In the genomic region with DNA sequence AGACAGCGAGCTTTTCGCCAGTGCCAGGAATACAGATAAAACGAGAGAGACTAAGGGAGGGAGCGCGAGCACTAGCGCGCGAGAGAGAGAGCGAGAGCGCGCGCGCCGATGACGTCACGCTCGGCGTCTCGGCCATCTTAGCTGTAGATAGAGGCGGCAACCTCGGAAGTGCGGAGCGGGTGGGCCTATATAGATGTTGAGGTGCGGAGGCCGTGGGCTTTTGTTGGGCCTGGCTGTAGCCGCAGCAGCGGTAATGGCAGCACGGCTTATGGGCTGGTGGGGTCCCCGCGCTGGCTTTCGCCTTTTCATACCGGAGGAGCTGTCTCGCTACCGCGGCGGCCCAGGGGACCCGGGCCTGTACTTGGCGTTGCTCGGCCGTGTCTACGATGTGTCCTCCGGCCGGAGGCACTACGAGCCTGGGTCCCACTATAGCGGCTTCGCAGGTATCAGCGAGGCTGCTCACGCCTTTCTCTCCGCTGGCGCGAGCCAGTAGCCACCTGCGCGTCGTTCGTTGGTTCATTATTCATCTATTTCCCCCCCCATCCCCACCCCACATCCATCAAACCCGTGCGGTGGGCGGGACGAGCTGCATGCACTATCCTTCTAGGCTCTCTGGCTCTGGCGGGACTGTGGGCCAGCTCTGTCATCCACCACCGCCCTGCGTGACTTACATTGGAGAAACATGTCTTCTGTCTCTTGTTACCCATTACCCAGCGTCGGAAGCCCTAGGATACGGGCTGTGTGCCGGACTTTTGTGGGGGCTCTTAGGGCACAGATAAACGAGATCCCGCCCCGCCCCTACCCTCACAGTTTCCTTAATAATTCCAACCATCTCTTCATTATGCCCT, we compare ENCODE assay signal across 1 cellular context.
TF ChIP-seq lines count a peak whose summit lies in the region.

No MANE protein-coding gene starts in this region.

TF ChIP-seq in HepG2, 621 proteins besides CTCF, POLR2A, EP300 and RAD21 (continued from another document and continues in another):
- TF ChIP-seq, protein P1, sequence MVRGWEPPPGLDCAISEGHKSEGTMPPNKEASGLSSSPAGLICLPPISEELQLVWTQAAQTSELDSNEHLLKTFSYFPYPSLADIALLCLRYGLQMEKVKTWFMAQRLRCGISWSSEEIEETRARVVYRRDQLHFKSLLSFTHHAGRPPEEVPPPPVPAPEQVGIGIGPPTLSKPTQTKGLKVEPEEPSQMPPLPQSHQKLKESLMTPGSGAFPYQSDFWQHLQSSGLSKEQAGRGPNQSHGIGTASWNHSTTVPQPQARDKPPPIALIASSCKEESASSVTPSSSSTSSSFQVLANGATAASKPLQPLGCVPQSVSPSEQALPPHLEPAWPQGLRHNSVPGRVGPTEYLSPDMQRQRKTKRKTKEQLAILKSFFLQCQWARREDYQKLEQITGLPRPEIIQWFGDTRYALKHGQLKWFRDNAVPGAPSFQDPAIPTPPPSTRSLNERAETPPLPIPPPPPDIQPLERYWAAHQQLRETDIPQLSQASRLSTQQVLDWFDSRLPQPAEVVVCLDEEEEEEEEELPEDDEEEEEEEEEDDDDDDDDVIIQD (CRISPR knock-in tag; IDR thresholded peaks at IDR 0.05; ENCODE audit: low read depth): no peak
- TF ChIP-seq SETDB1 (CRISPR knock-in tag; IDR thresholded peaks at IDR 0.05; ENCODE audit: borderline replicate concordance) (no peak), JDP2 (CRISPR knock-in tag; IDR thresholded peaks at IDR 0.05; ENCODE audit: borderline replicate concordance) (no peak), ZNF256 (CRISPR knock-in tag; conservative IDR thresholded peaks at IDR 0.05) (no peak), DMAP1 (CRISPR knock-in tag; IDR thresholded peaks at IDR 0.05) (peak; percentile 58), CCAR2 (optimal IDR thresholded peaks at IDR 0.05; ENCODE audit: low read depth, low read length) (no peak), PHF8 (CRISPR knock-in tag; IDR thresholded peaks at IDR 0.05) (peak; percentile 94), THAP11 (CRISPR knock-in tag; IDR thresholded peaks at IDR 0.05) (no peak), DNMT1 (CRISPR knock-in tag; IDR thresholded peaks at IDR 0.05) (no peak), PHB2 (IDR thresholded peaks at IDR 0.05; ENCODE audit: partially characterized antibody) (no peak), NCOA5 (CRISPR knock-in tag; IDR thresholded peaks at IDR 0.05) (no peak), ZNF30 (CRISPR knock-in tag; IDR thresholded peaks at IDR 0.05) (no peak), ZSCAN21 (CRISPR knock-in tag; IDR thresholded peaks at IDR 0.05; ENCODE audit: borderline replicate concordance) (no peak), BCL6 (CRISPR knock-in tag; IDR thresholded peaks at IDR 0.05) (peak; percentile 25), FOXK2 (IDR thresholded peaks at IDR 0.05) (no peak), MAFG (CRISPR knock-in tag; IDR thresholded peaks at IDR 0.05) (no peak), KMT2B (CRISPR knock-in tag; IDR thresholded peaks at IDR 0.05) (peak; percentile 65), ZNF782 (CRISPR knock-in tag; IDR thresholded peaks at IDR 0.05; ENCODE audit: borderline replicate concordance) (no peak), ATF7 (IDR thresholded peaks at IDR 0.05) (peak; percentile 99), ATF7 (CRISPR knock-in tag; IDR thresholded peaks at IDR 0.05) (peak; percentile 79), PHF5A (CRISPR knock-in tag; IDR thresholded peaks at IDR 0.05; ENCODE audit: low read depth, unreplicated experiment) (no peak), TCF12 (IDR thresholded peaks at IDR 0.05) (no peak), TCF12 (CRISPR knock-in tag; IDR thresholded peaks at IDR 0.05) (peak; percentile 89), BORCS8-MEF2B (CRISPR knock-in tag; IDR thresholded peaks at IDR 0.05) (no peak), HES4 (CRISPR knock-in tag; IDR thresholded peaks at IDR 0.05; ENCODE audit: borderline replicate concordance) (no peak), KLF12 (CRISPR knock-in tag; IDR thresholded peaks at IDR 0.05; ENCODE audit: borderline replicate concordance) (peak; percentile 29; the same call in 1 of the 2 replicates), ZSCAN30 (CRISPR knock-in tag; IDR thresholded peaks at IDR 0.05) (no peak), REL (CRISPR knock-in tag; conservative IDR thresholded peaks at IDR 0.05) (no peak; the same call in 1 of the 2 replicates), ZNF713 (CRISPR knock-in tag; IDR thresholded peaks at IDR 0.05) (no peak), ZNF230 (CRISPR knock-in tag; IDR thresholded peaks at IDR 0.05) (no peak), RFXANK (CRISPR knock-in tag; IDR thresholded peaks at IDR 0.05) (0 out of 2 replicates have a peak, but pooled peaks have one; percentile 24), NR1H2 (CRISPR knock-in tag; IDR thresholded peaks at IDR 0.05; ENCODE audit: borderline replicate concordance, low read depth) (no peak), ZNF747 (CRISPR knock-in tag; IDR thresholded peaks at IDR 0.05; ENCODE audit: borderline replicate concordance) (no peak), ZNF251 (CRISPR knock-in tag; IDR thresholded peaks at IDR 0.05) (no peak), ZNF724P (CRISPR knock-in tag; IDR thresholded peaks at IDR 0.05; ENCODE audit: borderline replicate concordance) (0 out of 2 replicates have a peak, but pooled peaks have one; percentile 23), PCBP2 (optimal IDR thresholded peaks at IDR 0.05; ENCODE audit: low read depth, low read length, poor library complexity, severe bottlenecking) (no peak)
- TF ChIP-seq, protein P2, sequence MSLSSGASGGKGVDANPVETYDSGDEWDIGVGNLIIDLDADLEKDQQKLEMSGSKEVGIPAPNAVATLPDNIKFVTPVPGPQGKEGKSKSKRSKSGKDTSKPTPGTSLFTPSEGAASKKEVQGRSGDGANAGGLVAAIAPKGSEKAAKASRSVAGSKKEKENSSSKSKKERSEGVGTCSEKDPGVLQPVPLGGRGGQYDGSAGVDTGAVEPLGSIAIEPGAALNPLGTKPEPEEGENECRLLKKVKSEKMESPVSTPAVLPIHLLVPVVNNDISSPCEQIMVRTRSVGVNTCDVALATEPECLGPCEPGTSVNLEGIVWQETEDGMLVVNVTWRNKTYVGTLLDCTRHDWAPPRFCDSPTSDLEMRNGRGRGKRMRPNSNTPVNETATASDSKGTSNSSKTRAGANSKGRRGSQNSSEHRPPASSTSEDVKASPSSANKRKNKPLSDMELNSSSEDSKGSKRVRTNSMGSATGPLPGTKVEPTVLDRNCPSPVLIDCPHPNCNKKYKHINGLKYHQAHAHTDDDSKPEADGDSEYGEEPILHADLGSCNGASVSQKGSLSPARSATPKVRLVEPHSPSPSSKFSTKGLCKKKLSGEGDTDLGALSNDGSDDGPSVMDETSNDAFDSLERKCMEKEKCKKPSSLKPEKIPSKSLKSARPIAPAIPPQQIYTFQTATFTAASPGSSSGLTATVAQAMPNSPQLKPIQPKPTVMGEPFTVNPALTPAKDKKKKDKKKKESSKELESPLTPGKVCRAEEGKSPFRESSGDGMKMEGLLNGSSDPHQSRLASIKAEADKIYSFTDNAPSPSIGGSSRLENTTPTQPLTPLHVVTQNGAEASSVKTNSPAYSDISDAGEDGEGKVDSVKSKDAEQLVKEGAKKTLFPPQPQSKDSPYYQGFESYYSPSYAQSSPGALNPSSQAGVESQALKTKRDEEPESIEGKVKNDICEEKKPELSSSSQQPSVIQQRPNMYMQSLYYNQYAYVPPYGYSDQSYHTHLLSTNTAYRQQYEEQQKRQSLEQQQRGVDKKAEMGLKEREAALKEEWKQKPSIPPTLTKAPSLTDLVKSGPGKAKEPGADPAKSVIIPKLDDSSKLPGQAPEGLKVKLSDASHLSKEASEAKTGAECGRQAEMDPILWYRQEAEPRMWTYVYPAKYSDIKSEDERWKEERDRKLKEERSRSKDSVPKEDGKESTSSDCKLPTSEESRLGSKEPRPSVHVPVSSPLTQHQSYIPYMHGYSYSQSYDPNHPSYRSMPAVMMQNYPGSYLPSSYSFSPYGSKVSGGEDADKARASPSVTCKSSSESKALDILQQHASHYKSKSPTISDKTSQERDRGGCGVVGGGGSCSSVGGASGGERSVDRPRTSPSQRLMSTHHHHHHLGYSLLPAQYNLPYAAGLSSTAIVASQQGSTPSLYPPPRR (CRISPR knock-in tag; IDR thresholded peaks at IDR 0.05; ENCODE audit: borderline replicate concordance): peak; percentile 19; the same call in 1 of the 2 replicates
- TF ChIP-seq, protein P3, sequence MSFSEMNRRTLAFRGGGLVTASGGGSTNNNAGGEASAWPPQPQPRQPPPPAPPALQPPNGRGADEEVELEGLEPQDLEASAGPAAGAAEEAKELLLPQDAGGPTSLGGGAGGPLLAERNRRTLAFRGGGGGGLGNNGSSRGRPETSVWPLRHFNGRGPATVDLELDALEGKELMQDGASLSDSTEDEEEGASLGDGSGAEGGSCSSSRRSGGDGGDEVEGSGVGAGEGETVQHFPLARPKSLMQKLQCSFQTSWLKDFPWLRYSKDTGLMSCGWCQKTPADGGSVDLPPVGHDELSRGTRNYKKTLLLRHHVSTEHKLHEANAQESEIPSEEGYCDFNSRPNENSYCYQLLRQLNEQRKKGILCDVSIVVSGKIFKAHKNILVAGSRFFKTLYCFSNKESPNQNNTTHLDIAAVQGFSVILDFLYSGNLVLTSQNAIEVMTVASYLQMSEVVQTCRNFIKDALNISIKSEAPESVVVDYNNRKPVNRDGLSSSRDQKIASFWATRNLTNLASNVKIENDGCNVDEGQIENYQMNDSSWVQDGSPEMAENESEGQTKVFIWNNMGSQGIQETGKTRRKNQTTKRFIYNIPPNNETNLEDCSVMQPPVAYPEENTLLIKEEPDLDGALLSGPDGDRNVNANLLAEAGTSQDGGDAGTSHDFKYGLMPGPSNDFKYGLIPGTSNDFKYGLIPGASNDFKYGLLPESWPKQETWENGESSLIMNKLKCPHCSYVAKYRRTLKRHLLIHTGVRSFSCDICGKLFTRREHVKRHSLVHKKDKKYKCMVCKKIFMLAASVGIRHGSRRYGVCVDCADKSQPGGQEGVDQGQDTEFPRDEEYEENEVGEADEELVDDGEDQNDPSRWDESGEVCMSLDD (CRISPR knock-in tag; IDR thresholded peaks at IDR 0.05; ENCODE audit: borderline replicate concordance): 0 out of 2 replicates have a peak, but pooled peaks have one; percentile 32
- TF ChIP-seq, protein P4, sequence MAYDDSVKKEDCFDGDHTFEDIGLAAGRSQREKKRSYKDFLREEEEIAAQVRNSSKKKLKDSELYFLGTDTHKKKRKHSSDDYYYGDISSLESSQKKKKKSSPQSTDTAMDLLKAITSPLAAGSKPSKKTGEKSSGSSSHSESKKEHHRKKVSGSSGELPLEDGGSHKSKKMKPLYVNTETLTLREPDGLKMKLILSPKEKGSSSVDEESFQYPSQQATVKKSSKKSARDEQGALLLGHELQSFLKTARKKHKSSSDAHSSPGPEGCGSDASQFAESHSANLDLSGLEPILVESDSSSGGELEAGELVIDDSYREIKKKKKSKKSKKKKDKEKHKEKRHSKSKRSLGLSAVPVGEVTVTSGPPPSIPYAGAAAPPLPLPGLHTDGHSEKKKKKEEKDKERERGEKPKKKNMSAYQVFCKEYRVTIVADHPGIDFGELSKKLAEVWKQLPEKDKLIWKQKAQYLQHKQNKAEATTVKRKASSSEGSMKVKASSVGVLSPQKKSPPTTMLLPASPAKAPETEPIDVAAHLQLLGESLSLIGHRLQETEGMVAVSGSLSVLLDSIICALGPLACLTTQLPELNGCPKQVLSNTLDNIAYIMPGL (CRISPR knock-in tag; IDR thresholded peaks at IDR 0.05; ENCODE audit: borderline replicate concordance in 1 of 2, low read depth in 1 of 2): peak; percentile 50 to 60
- TF ChIP-seq, protein P5, sequence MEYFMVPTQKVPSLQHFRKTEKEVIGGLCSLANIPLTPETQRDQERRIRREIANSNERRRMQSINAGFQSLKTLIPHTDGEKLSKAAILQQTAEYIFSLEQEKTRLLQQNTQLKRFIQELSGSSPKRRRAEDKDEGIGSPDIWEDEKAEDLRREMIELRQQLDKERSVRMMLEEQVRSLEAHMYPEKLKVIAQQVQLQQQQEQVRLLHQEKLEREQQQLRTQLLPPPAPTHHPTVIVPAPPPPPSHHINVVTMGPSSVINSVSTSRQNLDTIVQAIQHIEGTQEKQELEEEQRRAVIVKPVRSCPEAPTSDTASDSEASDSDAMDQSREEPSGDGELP (IDR thresholded peaks at IDR 0.05; ENCODE audit: borderline replicate concordance, low read depth): no peak
- TF ChIP-seq, protein P6, sequence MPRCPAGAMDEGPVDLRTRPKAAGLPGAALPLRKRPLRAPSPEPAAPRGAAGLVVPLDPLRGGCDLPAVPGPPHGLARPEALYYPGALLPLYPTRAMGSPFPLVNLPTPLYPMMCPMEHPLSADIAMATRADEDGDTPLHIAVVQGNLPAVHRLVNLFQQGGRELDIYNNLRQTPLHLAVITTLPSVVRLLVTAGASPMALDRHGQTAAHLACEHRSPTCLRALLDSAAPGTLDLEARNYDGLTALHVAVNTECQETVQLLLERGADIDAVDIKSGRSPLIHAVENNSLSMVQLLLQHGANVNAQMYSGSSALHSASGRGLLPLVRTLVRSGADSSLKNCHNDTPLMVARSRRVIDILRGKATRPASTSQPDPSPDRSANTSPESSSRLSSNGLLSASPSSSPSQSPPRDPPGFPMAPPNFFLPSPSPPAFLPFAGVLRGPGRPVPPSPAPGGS (CRISPR knock-in tag; IDR thresholded peaks at IDR 0.05): peak; percentile 66; the same call in 1 of the 2 replicates
- TF ChIP-seq, protein P7, sequence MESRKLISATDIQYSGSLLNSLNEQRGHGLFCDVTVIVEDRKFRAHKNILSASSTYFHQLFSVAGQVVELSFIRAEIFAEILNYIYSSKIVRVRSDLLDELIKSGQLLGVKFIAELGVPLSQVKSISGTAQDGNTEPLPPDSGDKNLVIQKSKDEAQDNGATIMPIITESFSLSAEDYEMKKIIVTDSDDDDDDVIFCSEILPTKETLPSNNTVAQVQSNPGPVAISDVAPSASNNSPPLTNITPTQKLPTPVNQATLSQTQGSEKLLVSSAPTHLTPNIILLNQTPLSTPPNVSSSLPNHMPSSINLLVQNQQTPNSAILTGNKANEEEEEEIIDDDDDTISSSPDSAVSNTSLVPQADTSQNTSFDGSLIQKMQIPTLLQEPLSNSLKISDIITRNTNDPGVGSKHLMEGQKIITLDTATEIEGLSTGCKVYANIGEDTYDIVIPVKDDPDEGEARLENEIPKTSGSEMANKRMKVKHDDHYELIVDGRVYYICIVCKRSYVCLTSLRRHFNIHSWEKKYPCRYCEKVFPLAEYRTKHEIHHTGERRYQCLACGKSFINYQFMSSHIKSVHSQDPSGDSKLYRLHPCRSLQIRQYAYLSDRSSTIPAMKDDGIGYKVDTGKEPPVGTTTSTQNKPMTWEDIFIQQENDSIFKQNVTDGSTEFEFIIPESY (CRISPR knock-in tag; IDR thresholded peaks at IDR 0.05): peak; percentile 7
- TF ChIP-seq, protein P8, sequence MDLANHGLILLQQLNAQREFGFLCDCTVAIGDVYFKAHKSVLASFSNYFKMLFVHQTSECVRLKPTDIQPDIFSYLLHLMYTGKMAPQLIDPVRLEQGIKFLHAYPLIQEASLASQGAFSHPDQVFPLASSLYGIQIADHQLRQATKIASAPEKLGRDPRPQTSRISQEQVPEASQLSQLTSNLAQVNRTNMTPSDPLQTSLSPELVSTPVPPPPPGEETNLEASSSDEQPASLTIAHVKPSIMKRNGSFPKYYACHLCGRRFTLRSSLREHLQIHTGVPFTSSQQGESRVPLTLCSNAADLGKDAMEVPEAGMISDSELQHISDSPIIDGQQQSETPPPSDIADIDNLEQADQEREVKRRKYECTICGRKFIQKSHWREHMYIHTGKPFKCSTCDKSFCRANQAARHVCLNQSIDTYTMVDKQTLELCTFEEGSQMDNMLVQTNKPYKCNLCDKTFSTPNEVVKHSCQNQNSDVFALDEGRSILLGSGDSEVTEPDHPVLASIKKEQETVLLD (CRISPR knock-in tag; IDR thresholded peaks at IDR 0.05; ENCODE audit: low read depth): 0 out of 2 replicates have a peak, but pooled peaks have one; percentile 10
- TF ChIP-seq, protein P9, sequence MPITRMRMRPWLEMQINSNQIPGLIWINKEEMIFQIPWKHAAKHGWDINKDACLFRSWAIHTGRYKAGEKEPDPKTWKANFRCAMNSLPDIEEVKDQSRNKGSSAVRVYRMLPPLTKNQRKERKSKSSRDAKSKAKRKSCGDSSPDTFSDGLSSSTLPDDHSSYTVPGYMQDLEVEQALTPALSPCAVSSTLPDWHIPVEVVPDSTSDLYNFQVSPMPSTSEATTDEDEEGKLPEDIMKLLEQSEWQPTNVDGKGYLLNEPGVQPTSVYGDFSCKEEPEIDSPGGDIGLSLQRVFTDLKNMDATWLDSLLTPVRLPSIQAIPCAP (CRISPR knock-in tag; IDR thresholded peaks at IDR 0.05; ENCODE audit: low read depth): no peak
